In the genomic region with DNA sequence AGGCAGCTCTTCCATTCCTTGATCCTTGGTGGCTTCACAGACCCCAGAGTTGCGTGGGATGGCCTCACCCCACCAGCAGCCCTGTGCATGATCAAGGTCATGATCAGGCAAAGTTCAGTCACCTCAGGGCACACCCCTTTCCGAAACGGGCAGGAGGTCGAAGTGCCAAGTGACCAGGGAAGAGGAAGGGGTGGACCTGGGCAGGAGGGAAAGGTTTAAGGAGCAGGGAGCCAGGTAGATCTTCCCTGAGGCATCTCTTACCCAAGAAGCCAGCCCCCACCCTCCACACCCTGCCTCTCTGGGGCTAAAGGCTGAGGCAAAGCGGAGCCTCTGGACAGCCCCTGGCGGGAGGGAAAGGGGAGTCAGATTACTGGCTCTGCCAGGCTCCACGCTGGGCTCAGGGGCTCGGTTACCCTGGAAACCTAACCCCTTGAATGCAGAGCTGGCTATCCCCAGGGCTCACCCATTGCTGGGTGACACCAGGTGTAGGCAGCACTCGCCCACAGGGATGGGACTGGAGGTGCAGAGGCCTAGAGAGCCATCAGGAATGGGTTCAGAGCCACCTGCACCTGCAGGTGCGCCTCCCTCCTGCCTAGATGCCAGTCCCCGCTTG, we compare ENCODE assay signal across 9 cellular contexts. TPM values are rescaled to one million over a fixed set of nuclear protein-coding genes. Genes with fewer than 3 reads are reported as not detected.
DNase-seq lines count a peak whose midpoint lies in the region; ATAC-seq, FAIRE-seq and TF ChIP-seq lines count a peak whose summit lies in the region.
"Had no signal": no experiment of that assay in that cellular context is flagged by ENCODE, and none has a peak within 500 bp of the region (broad histone marks: within the 10 kb centered on the region; RNA-seq: fewer than 3 reads in every experiment).

No MANE protein-coding gene starts in this region.

- ATAC-seq in WTC11, result peak; percentile 8
- no peak for ATAC-seq in naive thymus-derived CD8-positive, alpha-beta T cell

- TF ChIP-seq POLR2A in GM12891 (IDR thresholded peaks at IDR 0.05; ENCODE audit: low read depth, low read length), result no peak

- H3K27ac Mint-ChIP-seq in WTC11 (peak overlapping the region; percentile 63; the same call in 1 of the 2 replicates), osteocyte (ENCODE audit: unreplicated experiment) (no peak overlapping the region)
- H3K27ac Mint-ChIP-seq in naive thymus-derived CD8-positive, alpha-beta T cell, result peak overlapping the region in 6 of 10 donors; percentile 15 to 90 (median 82)

- no peaks in the 10 kb centered on the region for H3K9me2 ChIP-seq in Karpas-422 (replicated peaks; ENCODE audit: insufficient read depth, low read length)

- no peaks in the 10 kb centered on the region for H3K36me3 ChIP-seq in Karpas-422 (ENCODE audit: insufficient read depth, low read length)

- no peak overlapping the region for H3K27ac ChIP-seq in Karpas-422 (ENCODE audit: low read length)

- POLR2A ChIA-PET in WTC11 (lab: Charles Lee), result no interaction called here
- POLR2A ChIA-PET in naive thymus-derived CD8-positive, alpha-beta T cell (lab: Charles Lee), result interaction anchor here (0.6 to 7.8 kb wide), 11 partner anchors 9 to 252 kb away, joined by 3 to 154 read pairs (median 5); a partner anchor contains a TSS

- no peak overlapping the region for H3K4me3 Mint-ChIP-seq in WTC11
- peak overlapping the region in 4 of 10 donors; percentile 85 to 92 (median 88) for H3K4me3 Mint-ChIP-seq in naive thymus-derived CD8-positive, alpha-beta T cell
- no peak overlapping the region for H3K4me3 Mint-ChIP-seq in osteocyte (ENCODE audit: unreplicated experiment)

- CTCF ChIA-PET in WTC11 (lab: Charles Lee), result interaction anchor here (1.1 to 2.7 kb wide), 8 partner anchors 11 to 172 kb away, joined by 3 to 20 read pairs (median 7); a partner anchor contains a TSS

- peaks cover 14% of the 10 kb centered on the region for H3K36me3 Mint-ChIP-seq in WTC11
- peaks cover 0 to 13% (median 2%) of the 10 kb centered on the region in 3 donors for H3K36me3 Mint-ChIP-seq in naive thymus-derived CD8-positive, alpha-beta T cell
- H3K36me3 Mint-ChIP-seq in osteocyte (ENCODE audit: unreplicated experiment), result peaks cover 16% of the 10 kb centered on the region

- FAIRE-seq in GM12891 (lab: Jason Lieb, UNC) (peak; percentile 75), GM19239 (lab: Jason Lieb, UNC) (no peak)

- TF ChIP-seq CTCF in WTC11 (IDR thresholded peaks at IDR 0.05) (no peak), osteocyte (IDR thresholded peaks at IDR 0.05) (no peak)

- H3K27me3 Mint-ChIP-seq in WTC11 (ENCODE audit: low read depth) (peaks cover 6% of the 10 kb centered on the region), osteocyte (ENCODE audit: unreplicated experiment) (no peaks in the 10 kb centered on the region)
- peaks cover 0 to 3% (median 0%) of the 10 kb centered on the region in 5 donors for H3K27me3 Mint-ChIP-seq in naive thymus-derived CD8-positive, alpha-beta T cell

- H3K9me3 Mint-ChIP-seq in WTC11, result no peaks in the 10 kb centered on the region
- H3K9me3 Mint-ChIP-seq in naive thymus-derived CD8-positive, alpha-beta T cell, result no peaks in the 10 kb centered on the region
- no peaks in the 10 kb centered on the region for H3K9me3 Mint-ChIP-seq in osteocyte (ENCODE audit: unreplicated experiment)

- peaks cover 12% of the 10 kb centered on the region for H3K79me2 ChIP-seq in Karpas-422 (ENCODE audit: low read length)

- H3K9ac ChIP-seq in Karpas-422 (ENCODE audit: low read length), result no peak overlapping the region

- no peaks in the 10 kb centered on the region for H3K9me3 ChIP-seq in Karpas-422 (ENCODE audit: low read length)
- H3K9me3 ChIP-seq: MG63 had no signal

- H3K4me1 Mint-ChIP-seq in WTC11, result peaks cover 34% of the 10 kb centered on the region
- H3K4me1 Mint-ChIP-seq in naive thymus-derived CD8-positive, alpha-beta T cell, result peaks cover 22 to 42% (median 35%) of the 10 kb centered on the region in 4 donors
- H3K4me1 Mint-ChIP-seq in osteocyte (ENCODE audit: unreplicated experiment), result peaks cover 25% of the 10 kb centered on the region

- peaks cover 30% of the 10 kb centered on the region for H3K4me1 ChIP-seq in Karpas-422 (ENCODE audit: low read length)

- DNase-seq in GM12891 (ENCODE audit: insufficient read length, low spot score) (no peak), NCI-H1105 (lab: John Stamatoyannopoulos, UW) (peak; percentile 79), WTC11 (ENCODE audit: low spot score) (peak; percentile 50), GM19239 (ENCODE audit: insufficient read length, low spot score) (no peak), osteocyte (ENCODE audit: extremely low spot score, unreplicated experiment) (no peak), mesenteric fat pad (ENCODE audit: low spot score) (no peak), Karpas-422 (no peak)
- no peak for DNase-seq in naive thymus-derived CD8-positive, alpha-beta T cell

- no peak overlapping the region for H3K4me3 ChIP-seq in Karpas-422 (ENCODE audit: low read length)
- H3K4me3 ChIP-seq: MG63 had no signal

- no peak overlapping the region for H2AFZ ChIP-seq in Karpas-422 (ENCODE audit: low read length)

- H3K4me2 ChIP-seq in Karpas-422 (ENCODE audit: low read depth, low read length, poor library complexity, severe bottlenecking), result no peak overlapping the region

- H3K27me3 ChIP-seq in Karpas-422 (ENCODE audit: low read length), result no peaks in the 10 kb centered on the region
- H3K27me3 ChIP-seq: MG63 had no signal

- peaks cover 9% of the 10 kb centered on the region; the same call in 1 of the 2 replicates for H4K20me1 ChIP-seq in Karpas-422 (ENCODE audit: insufficient read depth, low read depth, low read length)

TF ChIP-seq in GM12891, 5 proteins besides CTCF, POLR2A, EP300 and RAD21:
- TF ChIP-seq SPI1 (IDR thresholded peaks at IDR 0.05; ENCODE audit: low read depth, low read length) (no peak), PAX5 (IDR thresholded peaks at IDR 0.05; ENCODE audit: insufficient read depth, low read length, severe bottlenecking) (no peak), POU2F2 (IDR thresholded peaks at IDR 0.05; ENCODE audit: low read depth, low read length) (no peak), TAF1 (IDR thresholded peaks at IDR 0.05; ENCODE audit: low read depth, low read length) (no peak), POLR2AphosphoS5 (IDR thresholded peaks at IDR 0.05; ENCODE audit: low read depth, low read length) (no peak)

TF ChIP-seq in WTC11, 78 proteins besides CTCF, POLR2A, EP300 and RAD21 (continues in another document):
- TF ChIP-seq, protein P1, sequence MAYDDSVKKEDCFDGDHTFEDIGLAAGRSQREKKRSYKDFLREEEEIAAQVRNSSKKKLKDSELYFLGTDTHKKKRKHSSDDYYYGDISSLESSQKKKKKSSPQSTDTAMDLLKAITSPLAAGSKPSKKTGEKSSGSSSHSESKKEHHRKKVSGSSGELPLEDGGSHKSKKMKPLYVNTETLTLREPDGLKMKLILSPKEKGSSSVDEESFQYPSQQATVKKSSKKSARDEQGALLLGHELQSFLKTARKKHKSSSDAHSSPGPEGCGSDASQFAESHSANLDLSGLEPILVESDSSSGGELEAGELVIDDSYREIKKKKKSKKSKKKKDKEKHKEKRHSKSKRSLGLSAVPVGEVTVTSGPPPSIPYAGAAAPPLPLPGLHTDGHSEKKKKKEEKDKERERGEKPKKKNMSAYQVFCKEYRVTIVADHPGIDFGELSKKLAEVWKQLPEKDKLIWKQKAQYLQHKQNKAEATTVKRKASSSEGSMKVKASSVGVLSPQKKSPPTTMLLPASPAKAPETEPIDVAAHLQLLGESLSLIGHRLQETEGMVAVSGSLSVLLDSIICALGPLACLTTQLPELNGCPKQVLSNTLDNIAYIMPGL (CRISPR knock-in tag; IDR thresholded peaks at IDR 0.05), result no peak
- TF ChIP-seq ZNF232 (CRISPR knock-in tag; IDR thresholded peaks at IDR 0.05), result no peak

RNA-seq across cellular contexts. Expression of a gene that starts 3.6 kb away (rescaled TPM):
- 27.7 TPM for polyA plus RNA-seq in GM12891 (2012; ENCODE audit: low read depth, missing spikeins)
- total RNA-seq in WTC11 (2021) (127 to 151 TPM (median 135 TPM) in 3 replicates), osteocyte (185 and 198 TPM in 2 replicates), mesenteric fat pad (87.6 TPM)
- 100 to 1,000 TPM; 170 to 175 TPM for total RNA-seq in naive thymus-derived CD8-positive, alpha-beta T cell
- 10 to 100 TPM in 2 of 3 donors, 1 to 10 TPM in 1; 7.8 to 20.9 (median 13.5) TPM for polyA plus RNA-seq in naive thymus-derived CD8-positive, alpha-beta T cell
- total RNA-seq in Karpas-422 (2014; rRNA removed; shearing (Covaris generic); ENCODE audit: low replicate concordance), result 36.9 and 47.1 TPM in 2 replicates

RNA-seq across cellular contexts. Expression of a gene that starts 9.3 kb away (rescaled TPM):
- polyA plus RNA-seq in GM12891 (2012; ENCODE audit: low read depth, missing spikeins), result not detected
- total RNA-seq in WTC11 (2021), result 2.6 to 4.5 TPM (median 3.0 TPM) in 3 replicates
- 1 to 10 TPM; 5.5 to 6.1 TPM for total RNA-seq in naive thymus-derived CD8-positive, alpha-beta T cell
- 1 to 10 TPM; 1.5 to 2.9 (median 2.0) TPM for polyA plus RNA-seq in naive thymus-derived CD8-positive, alpha-beta T cell
- 1.1 and 2.4 TPM in 2 replicates for total RNA-seq in osteocyte
- total RNA-seq in mesenteric fat pad, result 9.6 TPM
- 2.3 TPM in 1 of 2 replicates, not detected in the other for total RNA-seq in Karpas-422 (2014; rRNA removed; shearing (Covaris generic); ENCODE audit: low replicate concordance)

RNA-seq across cellular contexts. Expression of a gene that starts 17.6 kb away (rescaled TPM):
- polyA plus RNA-seq in GM12891 (2012; ENCODE audit: low read depth, missing spikeins), result 108 TPM
- total RNA-seq in WTC11 (2021) (78.5 to 95.2 TPM (median 86.5 TPM) in 3 replicates), osteocyte (447 and 458 TPM in 2 replicates), mesenteric fat pad (600 TPM)
- 100 to 1,000 TPM; 357 to 370 TPM for total RNA-seq in naive thymus-derived CD8-positive, alpha-beta T cell
- polyA plus RNA-seq in naive thymus-derived CD8-positive, alpha-beta T cell, result 100 to 1,000 TPM; 144 to 157 (median 150) TPM
- total RNA-seq in Karpas-422 (2014; rRNA removed; shearing (Covaris generic); ENCODE audit: low replicate concordance), result 100.0 and 123 TPM in 2 replicates

RNA-seq across cellular contexts. Expression of a gene that starts 55.6 kb away (rescaled TPM):
- polyA plus RNA-seq in GM12891 (2012; ENCODE audit: low read depth, missing spikeins), result 17.9 TPM
- total RNA-seq in WTC11 (2021) (35.2 to 42.0 TPM (median 36.7 TPM) in 3 replicates), osteocyte (25.8 and 27.6 TPM in 2 replicates), mesenteric fat pad (17.3 TPM)
- total RNA-seq in naive thymus-derived CD8-positive, alpha-beta T cell, result 100 to 1,000 TPM; 119 to 122 TPM
- 10 to 100 TPM; 13.6 to 18.5 (median 15.5) TPM for polyA plus RNA-seq in naive thymus-derived CD8-positive, alpha-beta T cell
- total RNA-seq in Karpas-422 (2014; rRNA removed; shearing (Covaris generic); ENCODE audit: low replicate concordance), result 33.6 and 55.7 TPM in 2 replicates

Comparison
In these comparisons a context has a peak if more than half of its experiments do, and no peak if none do; other contexts are left out.
1. DNase-seq: peak in NCI-H1105 (single experiment) and WTC11 (single experiment); none in GM12891 (single experiment), naive thymus-derived CD8-positive, alpha-beta T cell (0 of 10), GM19239 (single experiment), osteocyte (single experiment), mesenteric fat pad (single experiment) and Karpas-422 (single experiment).